In genomic region chr4:137610960-137611359, GRCh38 we compare ENCODE assay signal across 8 cellular contexts.
DNase-seq lines count a peak whose midpoint lies in the region; ATAC-seq and TF ChIP-seq lines count a peak whose summit lies in the region.

No MANE protein-coding gene starts in this region.

- no peaks in the 10 kb centered on the region for H3K36me3 ChIP-seq in GM06990 (ENCODE audit: control insufficient read depth, insufficient read depth, low read length)
- no peaks in the 10 kb centered on the region for H3K36me3 ChIP-seq in HUES6 (ENCODE audit: control insufficient read depth, insufficient read depth, low read length)
- H3K36me3 ChIP-seq in tibial artery: no peaks in the 10 kb centered on the region

- no peaks in the 10 kb centered on the region for H3K9me3 ChIP-seq in HUES6 (ENCODE audit: control insufficient read depth, insufficient read depth, low read depth, low read length)
- H3K9me3 ChIP-seq in tibial artery: no peaks in the 10 kb centered on the region

- H3K27ac Mint-ChIP-seq in brain (peak overlapping the region in 1 of 5 experiments; percentile 20), neural crest cell (ENCODE audit: unreplicated experiment) (no peak overlapping the region)

- TF ChIP-seq CTCF in GM06990 (IDR thresholded peaks at IDR 0.05; ENCODE audit: insufficient read depth, low read length, poor library complexity, severe bottlenecking): peak; percentile 11
- TF ChIP-seq CTCF in brain (conservative IDR thresholded peaks at IDR 0.05): peak; percentile 22 to 67
- TF ChIP-seq CTCF in neural crest cell (conservative IDR thresholded peaks at IDR 0.05): peak; percentile 62
- no peak for TF ChIP-seq CTCF in GM20000 (IDR thresholded peaks at IDR 0.05; ENCODE audit: extremely low read depth, missing control alignments)
- TF ChIP-seq CTCF in tibial artery (IDR thresholded peaks at IDR 0.05): peak in 1 of 2 experiments; percentile 15

- H3K27ac ChIP-seq in HUES6 (ENCODE audit: low read depth, low read length): 0 out of 2 replicates have a peak overlapping the region, but pooled peaks have one; percentile 13
- H3K27ac ChIP-seq in tibial artery: no peak overlapping the region

- no peak for ATAC-seq in GM19023 (IDR thresholded peaks at IDR 0.05; ENCODE audit: unreplicated experiment)

- intact Hi-C loops in tibial artery (cut with DNase I; ENCODE audit: low total_unique reads): no loop called here

- DNase-seq in GM06990 (ENCODE audit: extremely low read depth, insufficient read length) (no peak), neural crest cell (ENCODE audit: low read depth, low spot score) (peak; percentile 41), SIG-M5 (lab: John Stamatoyannopoulos, UW) (no peak), GM20000 (ENCODE audit: low spot score) (no peak), tibial artery (no peak)

- H3K27me3 ChIP-seq in GM06990 (replicated peaks; ENCODE audit: control insufficient read depth, insufficient read depth, low read length) (no peaks in the 10 kb centered on the region), HUES6 (ENCODE audit: control insufficient read depth, insufficient read depth, low read length) (no peaks in the 10 kb centered on the region), tibial artery (no peaks in the 10 kb centered on the region)

- peaks cover 7% of the 10 kb centered on the region for H3K4me1 Mint-ChIP-seq in brain
- H3K4me1 Mint-ChIP-seq in neural crest cell: peaks cover 44% of the 10 kb centered on the region

- H3K4me1 ChIP-seq in HUES6 (ENCODE audit: control insufficient read depth, insufficient read depth, low read length) (peaks cover 16% of the 10 kb centered on the region), tibial artery (peaks cover 0 to 25% (median 8%) of the 10 kb centered on the region in 4 donors)

- peaks cover 0 to 15% (median 0%) of the 10 kb centered on the region in 5 experiments for H3K9me3 Mint-ChIP-seq in brain
- peaks cover 14% of the 10 kb centered on the region for H3K9me3 Mint-ChIP-seq in neural crest cell

- H3K27me3 Mint-ChIP-seq in brain: no peaks in the 10 kb centered on the region
- H3K27me3 Mint-ChIP-seq in neural crest cell (ENCODE audit: low read depth): no peaks in the 10 kb centered on the region

- H3K4me3 Mint-ChIP-seq in brain (no peak overlapping the region), neural crest cell (peak overlapping the region; percentile 62)

- H3K9ac ChIP-seq in HUES6 (ENCODE audit: low read length): no peak overlapping the region

- no peak overlapping the region for H3K4me3 ChIP-seq in GM06990 (replicated peaks; ENCODE audit: low read depth, low read length)
- H3K4me3 ChIP-seq in HUES6 (ENCODE audit: low read depth, low read length): no peak overlapping the region
- no peak overlapping the region for H3K4me3 ChIP-seq in tibial artery

- H3K36me3 Mint-ChIP-seq in brain (no peaks in the 10 kb centered on the region), neural crest cell (ENCODE audit: low read depth) (peaks cover 7% of the 10 kb centered on the region)
